25 cellular contexts compared by ENCODE assay signal in genomic region chr4:93960450-93960849, GRCh38.
"Had no signal": no experiment of that assay in that cellular context is flagged by ENCODE, and none has a peak within 500 bp of the region (broad histone marks: within the 10 kb centered on the region; RNA-seq: fewer than 3 reads in every experiment).

No MANE protein-coding gene starts in this region.

- H3K4me3 ChIP-seq: colonic mucosa, gastrocnemius medialis, left lung, prostate gland, right atrium auricular region, smooth muscle cell, suprapubic skin, vagina had no signal

- FAIRE-seq: islet of Langerhans had no signal

- H3K4me2 ChIP-seq: smooth muscle cell had no signal

- DNase-seq: colonic mucosa; effector CD8-positive, alpha-beta T cell; foreskin fibroblast; gastrocnemius medialis; head of caudate nucleus; left cardiac atrium; left lung; naive thymus-derived CD8-positive, alpha-beta T cell; nephron progenitor cell; nucleus accumbens; stimulated activated CD4-positive, alpha-beta T cell treated with anti-CD3 and anti-CD28 coated beads, Interleukin-12 subunit alpha, Interleukin-12 subunit beta, amount 100 ng/mL, for 4 hours; stimulated activated CD4-positive, alpha-beta T cell treated with anti-CD3 and anti-CD28 coated beads, Interleukin-1b, Interleukin-23, amount 100 ng/mL, for 48 hours; stimulated activated CD4-positive, alpha-beta T cell treated with anti-CD3 and anti-CD28 coated beads, Interleukin-4, amount 100 ng/mL, for 1 hour; stimulated activated CD8-positive, alpha-beta memory T cell treated with anti-CD3 and anti-CD28 coated beads, Interleukin-4, amount 100 ng/mL, for 48 hours; stimulated activated naive CD4-positive, alpha-beta T cell; stimulated activated naive CD8-positive, alpha-beta T cell treated with anti-CD3 and anti-CD28 coated beads, Interleukin-15, amount 100 ng/mL, for 72 hours had no signal

- H3K9me3 ChIP-seq: colonic mucosa, gastrocnemius medialis, left lung, prostate gland, right atrium auricular region, suprapubic skin, vagina had no signal

- H3K27ac ChIP-seq: colonic mucosa, epithelial cell of prostate, gastrocnemius medialis, left lung, prostate gland, right atrium auricular region, suprapubic skin, vagina had no signal

- H3K27me3 ChIP-seq: colonic mucosa, gastrocnemius medialis, left lung, right atrium auricular region, suprapubic skin, vagina had no signal

- H3K4me1 ChIP-seq: colonic mucosa, gastrocnemius medialis, left lung, prostate gland, right atrium auricular region, suprapubic skin, vagina had no signal

- H3K36me3 ChIP-seq: colonic mucosa, gastrocnemius medialis, left lung, prostate gland, right atrium auricular region, suprapubic skin, vagina had no signal

- ATAC-seq: esophagus mucosa; gastrocnemius medialis; left cardiac atrium; left lung; naive thymus-derived CD8-positive, alpha-beta T cell; sciatic nerve; stimulated activated naive CD8-positive, alpha-beta T cell treated with anti-CD3 and anti-CD28 coated beads, Interleukin-15, amount 100 ng/mL, for 72 hours had no signal
